ENCODE assay signal across 22 cellular contexts in the genomic region with DNA sequence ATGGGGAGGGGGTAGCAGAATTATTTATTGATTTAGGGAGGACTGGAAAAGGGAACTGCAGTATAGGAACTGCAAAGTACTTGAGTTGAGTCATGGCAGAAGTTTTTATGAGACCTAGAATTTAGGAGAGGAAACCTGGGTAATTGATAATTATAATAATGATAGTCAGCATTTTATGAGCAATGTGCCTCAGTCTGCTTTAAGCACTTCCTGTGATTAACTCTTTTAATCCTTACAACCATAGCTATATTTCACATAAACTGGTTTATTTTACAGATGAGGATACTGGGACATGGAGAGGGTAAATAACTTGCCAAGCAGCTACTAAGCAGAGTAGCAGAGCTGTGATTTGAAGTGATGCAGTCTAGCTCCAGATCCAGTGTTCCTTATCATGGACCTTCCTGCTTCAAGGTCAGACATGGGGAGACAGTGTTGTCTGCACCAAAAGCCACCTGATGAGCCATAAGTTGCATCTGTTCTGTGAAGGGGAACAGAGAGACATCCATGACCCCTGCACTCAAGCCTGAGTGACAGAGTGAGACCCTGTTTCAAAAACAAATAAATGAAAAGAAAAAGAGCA.
"Had no signal": no experiment of that assay in that cellular context is flagged by ENCODE, and none has a peak within 500 bp of the region (broad histone marks: within the 10 kb centered on the region; RNA-seq: fewer than 3 reads in every experiment).

No MANE protein-coding gene starts in this region.

- H3K27me3 Mint-ChIP-seq: activated CD8-positive, alpha-beta memory T cell treated with anti-CD3 and anti-CD28 coated beads, Interleukin-2, amount 10 ng/mL, durations not matched to agents 7 days and 5 days; activated naive CD4-positive, alpha-beta T cell treated with anti-CD3 and anti-CD28 coated beads, Interleukin-2, amount 10 ng/mL, durations not matched to agents 7 days and 5 days; activated naive CD8-positive, alpha-beta T cell treated with anti-CD3 and anti-CD28 coated beads for 36 hours; activated T-cell treated with anti-CD3 and anti-CD28 coated beads, Interleukin-2, amount 50 U/mL, for 24 hours; T-helper 17 cell had no signal

- H3K4me3 Mint-ChIP-seq: activated CD8-positive, alpha-beta memory T cell treated with anti-CD3 and anti-CD28 coated beads, Interleukin-2, amount 10 ng/mL, durations not matched to agents 7 days and 5 days; activated naive CD4-positive, alpha-beta T cell treated with anti-CD3 and anti-CD28 coated beads, Interleukin-2, amount 10 ng/mL, durations not matched to agents 7 days and 5 days; activated naive CD8-positive, alpha-beta T cell treated with anti-CD3 and anti-CD28 coated beads for 36 hours; activated T-cell treated with anti-CD3 and anti-CD28 coated beads, Interleukin-2, amount 50 U/mL, for 24 hours; T-helper 17 cell; WTC11 had no signal

- H3K9me3 Mint-ChIP-seq: activated naive CD4-positive, alpha-beta T cell treated with anti-CD3 and anti-CD28 coated beads, Interleukin-2, amount 10 ng/mL, durations not matched to agents 7 days and 5 days; activated naive CD8-positive, alpha-beta T cell treated with anti-CD3 and anti-CD28 coated beads for 36 hours; activated T-cell treated with anti-CD3 and anti-CD28 coated beads, Interleukin-2, amount 50 U/mL, for 24 hours; WTC11 had no signal

- H3K4me1 Mint-ChIP-seq: activated naive CD4-positive, alpha-beta T cell treated with anti-CD3 and anti-CD28 coated beads, Interleukin-2, amount 10 ng/mL, durations not matched to agents 7 days and 5 days; activated naive CD8-positive, alpha-beta T cell treated with anti-CD3 and anti-CD28 coated beads for 36 hours had no signal

- H3K27ac Mint-ChIP-seq: activated CD8-positive, alpha-beta memory T cell treated with anti-CD3 and anti-CD28 coated beads, Interleukin-2, amount 10 ng/mL, durations not matched to agents 7 days and 5 days; activated naive CD4-positive, alpha-beta T cell treated with anti-CD3 and anti-CD28 coated beads, Interleukin-2, amount 10 ng/mL, durations not matched to agents 7 days and 5 days; activated naive CD8-positive, alpha-beta T cell treated with anti-CD3 and anti-CD28 coated beads for 36 hours; activated T-cell treated with anti-CD3 and anti-CD28 coated beads, Interleukin-2, amount 50 U/mL, for 24 hours; WTC11 had no signal

- H3K36me3 Mint-ChIP-seq: activated CD8-positive, alpha-beta memory T cell treated with anti-CD3 and anti-CD28 coated beads, Interleukin-2, amount 10 ng/mL, durations not matched to agents 7 days and 5 days; activated naive CD4-positive, alpha-beta T cell treated with anti-CD3 and anti-CD28 coated beads, Interleukin-2, amount 10 ng/mL, durations not matched to agents 7 days and 5 days had no signal

- FAIRE-seq: RCC 7860 had no signal

- ATAC-seq: activated CD8-positive, alpha-beta memory T cell treated with anti-CD3 and anti-CD28 coated beads, Interleukin-2, amount 10 ng/mL, durations not matched to agents 7 days and 5 days; PC-3; T-helper 17 cell; WTC11 had no signal

- DNase-seq: activated CD4-positive, alpha-beta T cell treated with anti-CD3 and anti-CD28 coated beads for 48 hours; activated CD4-positive, alpha-beta T cell treated with anti-CD3 and anti-CD28 coated beads, Interleukin-2, amount 50 U/mL, for 48 hours; activated CD4-positive, CD25-positive, alpha-beta regulatory T cell treated with anti-CD3 and anti-CD28 coated beads, Interleukin-2, amount 50 U/mL, for 72 hours; activated CD8-positive, alpha-beta memory T cell treated with anti-CD3 and anti-CD28 coated beads, Interleukin-2, amount 10 ng/mL, durations not matched to agents 7 days and 5 days; activated effector memory CD4-positive, alpha-beta T cell treated with anti-CD3 and anti-CD28 coated beads, Interleukin-2, amount 50 U/mL, for 16 hours; activated naive CD4-positive, alpha-beta T cell treated with anti-CD3 and anti-CD28 coated beads, Interleukin-2, amount 10 ng/mL, durations not matched to agents 7 days and 5 days; activated naive CD8-positive, alpha-beta T cell treated with anti-CD3 and anti-CD28 coated beads for 36 hours; activated T-cell treated with anti-CD3 and anti-CD28 coated beads, Interleukin-2, amount 50 U/mL, for 24 hours; caudate nucleus; Karpas-422; MM.1S; NCI-H1105; NCI-H1436; NCI-H187; NCI-H2081; NCI-H510A treated with DMSO at 0.1 percent for 48 hours; PC-3; SHP77 treated with DMSO at 0.1 percent for 48 hours; T-helper 17 cell; T-helper 9 cell had no signal
